8 cellular contexts compared by ENCODE assay signal in genomic region chr3:3126477-3127431, GRCh38. TPM values are rescaled to one million over a fixed set of nuclear protein-coding genes. Genes with fewer than 3 reads are reported as not detected.
DNase-seq lines count a peak whose midpoint lies in the region; ATAC-seq and TF ChIP-seq lines count a peak whose summit lies in the region.

TSS of gene TRNT1 (plus strand) at chr3:3126940. CDS start at chr3:3129041, 2,101 bp downstream.

- peak within 1 kb of the TSS; percentile 84 for H3K4me2 ChIP-seq in trophoblast cell (ENCODE audit: low read length)

- H3K79me2 ChIP-seq in trophoblast cell (ENCODE audit: control insufficient read depth, insufficient read depth, low read length, poor library complexity), result peaks cover 11% of the 10 kb centered on the region

- peaks cover 39 to 43% (median 41%) of the 10 kb centered on the region in 3 donors for H3K4me1 Mint-ChIP-seq in T-cell

- H3K9me3 ChIP-seq in trophoblast cell (ENCODE audit: insufficient read depth, low read depth, low read length) (no peaks in the 10 kb centered on the region), tibial nerve (no peaks in the 10 kb centered on the region)

- H3K36me3 ChIP-seq in trophoblast cell (ENCODE audit: control insufficient read depth in 1 of 2, insufficient read depth in 2 of 2, low read length in 2 of 2) (peaks cover 8 to 13% of the 10 kb centered on the region in 2 experiments), tibial nerve (peaks cover 0 to 28% (median 2%) of the 10 kb centered on the region in 3 donors)

- H3K27ac ChIP-seq in adipose tissue (ENCODE audit: low read depth, low read length) (peak within 1 kb of the TSS; percentile 29), trophoblast cell (ENCODE audit: low read depth, low read length) (peak within 1 kb of the TSS; percentile 76), tibial nerve (peak within 1 kb of the TSS; percentile 82 to 96 (median 88))

- peak within 1 kb of the TSS; percentile 72 for H2AK5ac ChIP-seq in trophoblast cell (ENCODE audit: low read length)

- peak within 1 kb of the TSS; percentile 93 to 96 (median 95) for H3K4me3 Mint-ChIP-seq in T-cell

- POLR2A ChIA-PET in T-cell (lab: Charles Lee), result interaction anchor here in 1 of 2 donors (1.0 kb wide), 1 partner anchor 43 kb away, joined by 3 read pairs; no protein-coding TSS in a partner anchor

- TF ChIP-seq EP300 in tibial nerve (IDR thresholded peaks at IDR 0.05), result peak in 1 of 2 donors; percentile 94

- peaks cover 20% of the 10 kb centered on the region for H3K36me3 Mint-ChIP-seq in T-cell

- H3K27me3 ChIP-seq in trophoblast cell (ENCODE audit: insufficient read depth, low read length) (no peaks in the 10 kb centered on the region), tibial nerve (no peaks in the 10 kb centered on the region)

- H4K91ac ChIP-seq in trophoblast cell (ENCODE audit: low read depth, low read length), result peak within 1 kb of the TSS; percentile 92

- TF ChIP-seq POLR2A in tibial nerve (IDR thresholded peaks at IDR 0.05), result peak; percentile 30 to 85

- H3K4me3 ChIP-seq in trophoblast cell (ENCODE audit: low read depth, low read length) (peak within 1 kb of the TSS; percentile 93), tibial nerve (peak within 1 kb of the TSS; percentile 85 to 98 (median 90))

- in situ Hi-C loops in GM13976 (cut with MboI; ENCODE audit: low sequenced_read_pairs, unreplicated experiment), result no loop called here

- H3K9me3 Mint-ChIP-seq in T-cell, result no peaks in the 10 kb centered on the region

- peak within 1 kb of the TSS; percentile 100 for H4K12ac ChIP-seq in trophoblast cell (ENCODE audit: low read depth, low read length)

- no peaks in the 10 kb centered on the region for H3K27me3 Mint-ChIP-seq in T-cell

- peak within 1 kb of the TSS; percentile 94 for H3K27ac Mint-ChIP-seq in T-cell

- peak within 1 kb of the TSS; percentile 89 for H3K9ac ChIP-seq in trophoblast cell (ENCODE audit: low read length)

- peak within 1 kb of the TSS; percentile 96 for H2BK5ac ChIP-seq in trophoblast cell (ENCODE audit: low read depth, low read length, poor library complexity)

- intact Hi-C loops in cardiac septum (cut with DNase I), result loop anchor here (2.0 kb wide), 1 partner anchor 52 kb away; the partner anchor contains the start of gene CRBN

- peaks cover 10% of the 10 kb centered on the region for H3K79me1 ChIP-seq in trophoblast cell (ENCODE audit: low read length)

- H2BK120ac ChIP-seq in trophoblast cell (ENCODE audit: insufficient read depth, low read length, poor library complexity), result peak within 1 kb of the TSS; percentile 98

- H3K4ac ChIP-seq in trophoblast cell (ENCODE audit: low read depth, low read length), result peak within 1 kb of the TSS; percentile 99

- peak within 1 kb of the TSS; percentile 98 for H2AFZ ChIP-seq in trophoblast cell (ENCODE audit: insufficient read depth, low read length, poor library complexity)

- peak within 1 kb of the TSS; percentile 99 for H4K8ac ChIP-seq in trophoblast cell (ENCODE audit: low read depth, low read length)

- ATAC-seq in HG02840 (IDR thresholded peaks at IDR 0.05; ENCODE audit: low FRiP score, unreplicated experiment), result peak; percentile 94
- peak; percentile 95 to 98 (median 96) for ATAC-seq in T-cell (replicated peaks in 1 of 4)

- DNase-seq in GM13976 (ENCODE audit: low spot score), result peak; percentile 97
- DNase-seq in NCI-H1436 (lab: John Stamatoyannopoulos, UW), result peak; percentile 81
- DNase-seq in T-cell, result peak; percentile 87 to 97 (median 94)
- peak; percentile 98 for DNase-seq in cardiac septum (ENCODE audit: low spot score)
- peak; percentile 93 to 94 for DNase-seq in trophoblast cell
- DNase-seq in tibial nerve (ENCODE audit: low spot score in 2 of 2), result peak; percentile 95 to 97

- H3K4me1 ChIP-seq in trophoblast cell (ENCODE audit: control insufficient read depth in 1 of 2, insufficient read depth in 2 of 2, low read length in 2 of 2) (peaks cover 3 to 6% of the 10 kb centered on the region in 2 experiments), tibial nerve (peaks cover 0 to 17% (median 9%) of the 10 kb centered on the region in 4 donors)

- peak within 1 kb of the TSS; percentile 99 for H3K18ac ChIP-seq in trophoblast cell (ENCODE audit: low read length)

- 0 to 1% (median 1%) methylated on average over 86 to 100 of the region's 100 CpGs for WGBS in adipose tissue, 3 donors
- no CpG with 5 or more reads among the region's 100 CpGs for whole genome bisulfite sequencing in trophoblast cell (ENCODE audit: extremely low coverage, insufficient coverage, insufficient read length)
- WGBS in tibial nerve, 2 donors, result 1 to 2% methylated on average over 26 to 70 of the region's 100 CpGs

- TF ChIP-seq CTCF in GM13976 (IDR thresholded peaks at IDR 0.05; ENCODE audit: borderline replicate concordance, control extremely low read depth, extremely low read depth, insufficient read depth, missing control alignments) (no peak), tibial nerve (IDR thresholded peaks at IDR 0.05) (peak in 1 of 5 experiments; percentile 32)

- no peak within 1 kb of the TSS for H3K23ac ChIP-seq in trophoblast cell (ENCODE audit: low read length)

- H2BK12ac ChIP-seq in trophoblast cell (ENCODE audit: low read length), result peak within 1 kb of the TSS; percentile 33

- H3K14ac ChIP-seq in trophoblast cell (ENCODE audit: low read length), result peak within 1 kb of the TSS; percentile 99

- CTCF ChIA-PET in T-cell (lab: Charles Lee), result interaction anchor here in 1 of 2 donors (2.3 kb wide), 1 partner anchor 45 kb away, joined by 8 read pairs; no protein-coding TSS in a partner anchor

RNA-seq across cellular contexts. Expression of gene TRNT1, which starts in this region (rescaled TPM):
- total RNA-seq in T-cell (10 to 100 TPM; 28.6 to 38.9 (median 37.5) TPM), cardiac septum (13.2 TPM), tibial nerve (10 to 100 TPM; 12.9 to 25.5 (median 16.5) TPM)
- polyA plus RNA-seq in adipose tissue, result 10 to 100 TPM in 2 of 3 donors, 1 to 10 TPM in 1; 5.3 to 11.9 (median 11.2) TPM
- 12.3 and 14.1 TPM in 2 replicates for polyA plus RNA-seq in trophoblast cell (2013)

Comparison
In these comparisons a context has a peak if more than half of its experiments do, and no peak if none do; other contexts are left out.
1. Peak in every context shown above with its lines: DNase-seq, ATAC-seq, H3K4me3 ChIP-seq and H3K27ac ChIP-seq.
2. H3K27ac ChIP-seq: peak in every context shown above with its lines; median percentile 88 in tibial nerve; 76 in trophoblast cell; 29 in adipose tissue.